In the genomic region with DNA sequence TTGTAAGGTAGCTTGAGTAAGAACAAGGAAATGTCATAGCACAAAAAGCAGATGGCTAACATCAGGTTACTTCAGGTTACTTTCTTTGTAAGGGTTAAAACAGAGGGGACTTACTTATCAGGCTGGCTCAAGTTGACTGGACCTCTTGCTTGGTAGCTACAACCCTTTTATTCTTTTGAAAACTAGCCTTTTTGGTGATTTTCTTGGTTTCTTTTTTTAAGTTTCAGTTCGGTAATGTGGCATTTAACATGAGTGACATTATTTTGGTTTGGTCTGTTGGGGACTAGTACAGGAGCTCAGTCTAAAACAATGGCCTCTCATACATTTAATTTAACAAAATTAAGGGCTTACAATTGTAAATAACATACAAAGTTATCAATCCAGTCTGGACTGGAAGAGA, we compare ENCODE assay signal across 2 cellular contexts.
TF ChIP-seq lines count a peak whose summit lies in the region.

No MANE protein-coding gene starts in this region.

TF ChIP-seq in A549, 52 proteins besides CTCF, POLR2A, EP300 and RAD21 (continued from another document):
- no peak for TF ChIP-seq ZC3H11A (IDR thresholded peaks at IDR 0.05)
- TF ChIP-seq, protein P1, sequence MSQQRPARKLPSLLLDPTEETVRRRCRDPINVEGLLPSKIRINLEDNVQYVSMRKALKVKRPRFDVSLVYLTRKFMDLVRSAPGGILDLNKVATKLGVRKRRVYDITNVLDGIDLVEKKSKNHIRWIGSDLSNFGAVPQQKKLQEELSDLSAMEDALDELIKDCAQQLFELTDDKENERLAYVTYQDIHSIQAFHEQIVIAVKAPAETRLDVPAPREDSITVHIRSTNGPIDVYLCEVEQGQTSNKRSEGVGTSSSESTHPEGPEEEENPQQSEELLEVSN (IDR thresholded peaks at IDR 0.05; ENCODE audit: borderline replicate concordance, low read depth) = no peak
- TF ChIP-seq FOSB (CRISPR knock-in tag; IDR thresholded peaks at IDR 0.05) = no peak
- TF ChIP-seq FOSL2 (IDR thresholded peaks at IDR 0.05) = no peak
- TF ChIP-seq FOSL2 (CRISPR knock-in tag; IDR thresholded peaks at IDR 0.05) = no peak
- TF ChIP-seq CBX2 (IDR thresholded peaks at IDR 0.05; ENCODE audit: borderline replicate concordance, low read depth) = no peak
- TF ChIP-seq, protein P2, sequence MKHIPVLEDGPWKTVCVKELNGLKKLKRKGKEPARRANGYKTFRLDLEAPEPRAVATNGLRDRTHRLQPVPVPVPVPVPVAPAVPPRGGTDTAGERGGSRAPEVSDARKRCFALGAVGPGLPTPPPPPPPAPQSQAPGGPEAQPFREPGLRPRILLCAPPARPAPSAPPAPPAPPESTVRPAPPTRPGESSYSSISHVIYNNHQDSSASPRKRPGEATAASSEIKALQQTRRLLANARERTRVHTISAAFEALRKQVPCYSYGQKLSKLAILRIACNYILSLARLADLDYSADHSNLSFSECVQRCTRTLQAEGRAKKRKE (CRISPR knock-in tag; IDR thresholded peaks at IDR 0.05; ENCODE audit: low read depth) = no peak
- no peak for TF ChIP-seq NPAS2 (CRISPR knock-in tag; IDR thresholded peaks at IDR 0.05; ENCODE audit: borderline replicate concordance)
- TF ChIP-seq CHD2 (IDR thresholded peaks at IDR 0.05; ENCODE audit: low read length, partially characterized antibody) = no peak

TF ChIP-seq in GM23338, 12 proteins besides CTCF, POLR2A, EP300 and RAD21 (continued from another document):
- TF ChIP-seq, protein P3, sequence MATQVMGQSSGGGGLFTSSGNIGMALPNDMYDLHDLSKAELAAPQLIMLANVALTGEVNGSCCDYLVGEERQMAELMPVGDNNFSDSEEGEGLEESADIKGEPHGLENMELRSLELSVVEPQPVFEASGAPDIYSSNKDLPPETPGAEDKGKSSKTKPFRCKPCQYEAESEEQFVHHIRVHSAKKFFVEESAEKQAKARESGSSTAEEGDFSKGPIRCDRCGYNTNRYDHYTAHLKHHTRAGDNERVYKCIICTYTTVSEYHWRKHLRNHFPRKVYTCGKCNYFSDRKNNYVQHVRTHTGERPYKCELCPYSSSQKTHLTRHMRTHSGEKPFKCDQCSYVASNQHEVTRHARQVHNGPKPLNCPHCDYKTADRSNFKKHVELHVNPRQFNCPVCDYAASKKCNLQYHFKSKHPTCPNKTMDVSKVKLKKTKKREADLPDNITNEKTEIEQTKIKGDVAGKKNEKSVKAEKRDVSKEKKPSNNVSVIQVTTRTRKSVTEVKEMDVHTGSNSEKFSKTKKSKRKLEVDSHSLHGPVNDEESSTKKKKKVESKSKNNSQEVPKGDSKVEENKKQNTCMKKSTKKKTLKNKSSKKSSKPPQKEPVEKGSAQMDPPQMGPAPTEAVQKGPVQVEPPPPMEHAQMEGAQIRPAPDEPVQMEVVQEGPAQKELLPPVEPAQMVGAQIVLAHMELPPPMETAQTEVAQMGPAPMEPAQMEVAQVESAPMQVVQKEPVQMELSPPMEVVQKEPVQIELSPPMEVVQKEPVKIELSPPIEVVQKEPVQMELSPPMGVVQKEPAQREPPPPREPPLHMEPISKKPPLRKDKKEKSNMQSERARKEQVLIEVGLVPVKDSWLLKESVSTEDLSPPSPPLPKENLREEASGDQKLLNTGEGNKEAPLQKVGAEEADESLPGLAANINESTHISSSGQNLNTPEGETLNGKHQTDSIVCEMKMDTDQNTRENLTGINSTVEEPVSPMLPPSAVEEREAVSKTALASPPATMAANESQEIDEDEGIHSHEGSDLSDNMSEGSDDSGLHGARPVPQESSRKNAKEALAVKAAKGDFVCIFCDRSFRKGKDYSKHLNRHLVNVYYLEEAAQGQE (IDR thresholded peaks at IDR 0.05; ENCODE audit: unreplicated experiment) = no peak
- TF ChIP-seq JUNB (IDR thresholded peaks at IDR 0.05; ENCODE audit: unreplicated experiment) (no peak), NANOG (IDR thresholded peaks at IDR 0.05; ENCODE audit: borderline replicate concordance) (no peak), POLR2AphosphoS5 (IDR thresholded peaks at IDR 0.05; ENCODE audit: low read depth) (no peak)
- TF ChIP-seq, protein P4, sequence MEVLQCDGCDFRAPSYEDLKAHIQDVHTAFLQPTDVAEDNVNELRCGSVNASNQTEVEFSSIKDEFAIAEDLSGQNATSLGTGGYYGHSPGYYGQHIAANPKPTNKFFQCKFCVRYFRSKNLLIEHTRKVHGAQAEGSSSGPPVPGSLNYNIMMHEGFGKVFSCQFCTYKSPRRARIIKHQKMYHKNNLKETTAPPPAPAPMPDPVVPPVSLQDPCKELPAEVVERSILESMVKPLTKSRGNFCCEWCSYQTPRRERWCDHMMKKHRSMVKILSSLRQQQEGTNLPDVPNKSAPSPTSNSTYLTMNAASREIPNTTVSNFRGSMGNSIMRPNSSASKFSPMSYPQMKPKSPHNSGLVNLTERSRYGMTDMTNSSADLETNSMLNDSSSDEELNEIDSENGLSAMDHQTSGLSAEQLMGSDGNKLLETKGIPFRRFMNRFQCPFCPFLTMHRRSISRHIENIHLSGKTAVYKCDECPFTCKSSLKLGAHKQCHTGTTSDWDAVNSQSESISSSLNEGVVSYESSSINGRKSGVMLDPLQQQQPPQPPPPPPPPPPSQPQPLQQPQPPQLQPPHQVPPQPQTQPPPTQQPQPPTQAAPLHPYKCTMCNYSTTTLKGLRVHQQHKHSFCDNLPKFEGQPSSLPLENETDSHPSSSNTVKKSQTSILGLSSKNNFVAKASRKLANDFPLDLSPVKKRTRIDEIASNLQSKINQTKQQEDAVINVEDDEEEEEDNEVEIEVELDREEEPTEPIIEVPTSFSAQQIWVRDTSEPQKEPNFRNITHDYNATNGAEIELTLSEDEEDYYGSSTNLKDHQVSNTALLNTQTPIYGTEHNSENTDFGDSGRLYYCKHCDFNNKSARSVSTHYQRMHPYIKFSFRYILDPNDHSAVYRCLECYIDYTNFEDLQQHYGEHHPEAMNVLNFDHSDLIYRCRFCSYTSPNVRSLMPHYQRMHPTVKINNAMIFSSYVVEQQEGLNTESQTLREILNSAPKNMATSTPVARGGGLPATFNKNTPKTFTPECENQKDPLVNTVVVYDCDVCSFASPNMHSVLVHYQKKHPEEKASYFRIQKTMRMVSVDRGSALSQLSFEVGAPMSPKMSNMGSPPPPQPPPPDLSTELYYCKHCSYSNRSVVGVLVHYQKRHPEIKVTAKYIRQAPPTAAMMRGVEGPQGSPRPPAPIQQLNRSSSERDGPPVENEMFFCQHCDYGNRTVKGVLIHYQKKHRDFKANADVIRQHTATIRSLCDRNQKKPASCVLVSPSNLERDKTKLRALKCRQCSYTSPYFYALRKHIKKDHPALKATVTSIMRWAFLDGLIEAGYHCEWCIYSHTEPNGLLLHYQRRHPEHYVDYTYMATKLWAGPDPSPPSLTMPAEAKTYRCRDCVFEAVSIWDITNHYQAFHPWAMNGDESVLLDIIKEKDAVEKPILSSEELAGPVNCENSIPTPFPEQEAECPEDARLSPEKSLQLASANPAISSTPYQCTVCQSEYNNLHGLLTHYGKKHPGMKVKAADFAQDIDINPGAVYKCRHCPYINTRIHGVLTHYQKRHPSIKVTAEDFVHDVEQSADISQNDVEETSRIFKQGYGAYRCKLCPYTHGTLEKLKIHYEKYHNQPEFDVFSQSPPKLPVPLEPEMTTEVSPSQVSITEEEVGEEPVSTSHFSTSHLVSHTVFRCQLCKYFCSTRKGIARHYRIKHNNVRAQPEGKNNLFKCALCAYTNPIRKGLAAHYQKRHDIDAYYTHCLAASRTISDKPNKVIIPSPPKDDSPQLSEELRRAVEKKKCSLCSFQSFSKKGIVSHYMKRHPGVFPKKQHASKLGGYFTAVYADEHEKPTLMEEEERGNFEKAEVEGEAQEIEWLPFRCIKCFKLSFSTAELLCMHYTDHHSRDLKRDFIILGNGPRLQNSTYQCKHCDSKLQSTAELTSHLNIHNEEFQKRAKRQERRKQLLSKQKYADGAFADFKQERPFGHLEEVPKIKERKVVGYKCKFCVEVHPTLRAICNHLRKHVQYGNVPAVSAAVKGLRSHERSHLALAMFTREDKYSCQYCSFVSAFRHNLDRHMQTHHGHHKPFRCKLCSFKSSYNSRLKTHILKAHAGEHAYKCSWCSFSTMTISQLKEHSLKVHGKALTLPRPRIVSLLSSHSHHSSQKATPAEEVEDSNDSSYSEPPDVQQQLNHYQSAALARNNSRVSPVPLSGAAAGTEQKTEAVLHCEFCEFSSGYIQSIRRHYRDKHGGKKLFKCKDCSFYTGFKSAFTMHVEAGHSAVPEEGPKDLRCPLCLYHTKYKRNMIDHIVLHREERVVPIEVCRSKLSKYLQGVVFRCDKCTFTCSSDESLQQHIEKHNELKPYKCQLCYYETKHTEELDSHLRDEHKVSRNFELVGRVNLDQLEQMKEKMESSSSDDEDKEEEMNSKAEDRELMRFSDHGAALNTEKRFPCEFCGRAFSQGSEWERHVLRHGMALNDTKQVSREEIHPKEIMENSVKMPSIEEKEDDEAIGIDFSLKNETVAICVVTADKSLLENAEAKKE (CRISPR knock-in tag; IDR thresholded peaks at IDR 0.05) = no peak
TF ChIP-seq in GM23338: peak in this region for 0.
